20 cellular contexts compared by ENCODE assay signal in the genomic region with DNA sequence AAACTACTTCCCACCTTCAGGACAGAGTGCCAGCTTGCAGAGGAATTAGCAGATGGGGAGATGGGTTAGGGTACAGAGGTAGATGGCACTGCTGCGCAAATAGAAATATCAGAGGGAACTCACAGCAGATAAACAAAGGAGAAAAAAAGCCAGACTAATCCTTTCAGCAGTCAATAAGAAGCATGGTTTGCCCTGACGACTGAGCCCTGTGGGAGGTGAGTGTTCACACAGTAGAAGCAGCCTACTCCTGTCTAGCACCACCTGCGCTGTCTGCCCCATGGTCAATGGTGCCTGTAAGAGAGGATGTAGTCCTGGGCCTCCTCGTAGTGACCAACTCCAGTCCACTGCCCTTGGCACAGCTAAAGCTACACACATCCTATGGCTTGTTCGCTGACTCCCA.
DNase-seq lines count a peak whose midpoint lies in the region; ATAC-seq and TF ChIP-seq lines count a peak whose summit lies in the region.
"Had no signal": no experiment of that assay in that cellular context is flagged by ENCODE, and none has a peak within 500 bp of the region (broad histone marks: within the 10 kb centered on the region; RNA-seq: fewer than 3 reads in every experiment).

No MANE protein-coding gene starts in this region.

- no peak overlapping the region for H3K27ac ChIP-seq in foreskin keratinocyte
- H3K27ac ChIP-seq: heart right ventricle, KMS-11, left lung, thyroid gland had no signal

- ATAC-seq in GM21528 (IDR thresholded peaks at IDR 0.05; ENCODE audit: low FRiP score, unreplicated experiment) (no peak), foreskin keratinocyte (no peak)
- ATAC-seq: activated T-helper 17 cell treated with anti-CD3 and anti-CD28 coated beads, Interleukin-2, amount 50 U/mL, for 72 hours; left lung; stimulated activated naive CD8-positive, alpha-beta T cell treated with anti-CD3 and anti-CD28 coated beads, Interleukin-15, Interleukin-2, amounts not matched to agents 100 U/mL and 50 U/mL, for 24 hours had no signal

- H3K4me1 ChIP-seq in iPS-15b (ENCODE audit: control insufficient read depth, insufficient read depth, low read length) (no peaks in the 10 kb centered on the region), foreskin keratinocyte (no peaks in the 10 kb centered on the region)
- H3K4me1 ChIP-seq: HAP-1, left lung, thyroid gland had no signal

- H3K27me3 ChIP-seq in iPS-15b (ENCODE audit: control insufficient read depth, insufficient read depth, low read length) (no peaks in the 10 kb centered on the region), foreskin keratinocyte (no peaks in the 10 kb centered on the region)
- H3K27me3 ChIP-seq: heart right ventricle, left lung, thyroid gland had no signal

- no peak for TF ChIP-seq CTCF in foreskin keratinocyte (conservative IDR thresholded peaks at IDR 0.05)

- DNase-seq in COLO668 (lab: John Stamatoyannopoulos, UW; ENCODE audit: unreplicated experiment) = peak; percentile 6
- DNase-seq in M059J (ENCODE audit: low read depth) = peak; percentile 12
- DNase-seq in NCI-H82 treated with DMSO at 0.1 percent for 48 hours (lab: John Stamatoyannopoulos, UW; ENCODE audit: unreplicated experiment) = peak; percentile 32
- no peak for DNase-seq in cerebellum (ENCODE audit: low spot score)
- DNase-seq in foreskin keratinocyte = no peak
- DNase-seq: activated CD4-positive, alpha-beta T cell treated with anti-CD3 and anti-CD28 coated beads for 4 hours; CD8-positive, alpha-beta memory T cell; cortex of kidney; heart right ventricle; left lung; NCI-H1048; nephron progenitor cell; stimulated activated CD4-positive, alpha-beta T cell treated with anti-CD3 and anti-CD28 coated beads, Interleukin-2, amount 100 ng/mL, for 24 hours; stimulated activated naive CD8-positive, alpha-beta T cell treated with anti-CD3 and anti-CD28 coated beads, Interleukin-15, Interleukin-2, amounts not matched to agents 100 U/mL and 50 U/mL, for 24 hours; thyroid gland had no signal

- H3K9me3 ChIP-seq in iPS-15b (ENCODE audit: control insufficient read depth, insufficient read depth, low read length) = no peaks in the 10 kb centered on the region
- H3K9me3 ChIP-seq: HAP-1, heart right ventricle, left lung, thyroid gland had no signal

- no peak overlapping the region for H3K4me3 ChIP-seq in iPS-15b (ENCODE audit: low read depth, low read length)
- H3K4me3 ChIP-seq: HAP-1, heart right ventricle, left lung, thyroid gland had no signal

- H3K36me3 ChIP-seq in iPS-15b (ENCODE audit: control insufficient read depth, insufficient read depth, low read length) = no peaks in the 10 kb centered on the region
- H3K36me3 ChIP-seq: HAP-1, heart right ventricle, left lung, thyroid gland had no signal

- peak overlapping the region; percentile 12 for H3K9ac ChIP-seq in iPS-15b (ENCODE audit: low read depth, low read length)
- H3K9ac ChIP-seq: KMS-11 had no signal

Comparison
In these comparisons a context has a peak if more than half of its experiments do, and no peak if none do; other contexts are left out.
1. DNase-seq: peak in COLO668 (single experiment), M059J (single experiment) and NCI-H82 treated with DMSO at 0.1 percent for 48 hours (single experiment); none in cerebellum (single experiment) and foreskin keratinocyte (0 of 2).